8 cellular contexts compared by ENCODE assay signal in genomic region chr12:47905313-47905730, GRCh38. TPM values are rescaled to one million over a fixed set of nuclear protein-coding genes. Genes with fewer than 3 reads are reported as not detected.
A peak's percentile ranks its signal among the peaks of the same experiment; 100 is the strongest.
DNase-seq lines count a peak whose midpoint lies in the region; ATAC-seq and TF ChIP-seq lines count a peak whose summit lies in the region.

No MANE protein-coding gene starts in this region.

- peak overlapping the region; percentile 55 for H3K27ac Mint-ChIP-seq in CD4-positive, alpha-beta T cell
- H3K27ac Mint-ChIP-seq in activated T-helper 17 cell treated with anti-CD3 and anti-CD28 coated beads, Interleukin-2, amount 50 U/mL, for 72 hours = peak overlapping the region; percentile 98

- no peak for TF ChIP-seq POLR2A in sigmoid colon (IDR thresholded peaks at IDR 0.05)

- WGBS in sigmoid colon, 2 donors = 1 to 3% methylated on average over 34 of the region's 34 CpGs

- H3K36me3 ChIP-seq in right atrium auricular region = no peaks in the 10 kb centered on the region
- H3K36me3 ChIP-seq in sigmoid colon = no peaks in the 10 kb centered on the region

- DNase-seq in CD4-positive, alpha-beta T cell = peak in 3 of 10 experiments; percentile 14 to 50 (median 16)
- DNase-seq in HPDE6-E6E7 (ENCODE audit: extremely low spot score) = peak; percentile 76
- no peak for DNase-seq in right atrium auricular region (ENCODE audit: low spot score)
- DNase-seq in sigmoid colon = peak; percentile 69
- DNase-seq in effector CD4-positive, alpha-beta T cell = no peak
- no peak for DNase-seq in stimulated activated CD4-positive, alpha-beta T cell treated with anti-CD3 and anti-CD28 coated beads, Interleukin-2, amount 100 ng/mL, for 48 hours

- no peak overlapping the region for H3K27ac ChIP-seq in CD4-positive, alpha-beta T cell (ENCODE audit: low read depth, low read length)
- peak overlapping the region; percentile 26 to 41 for H3K27ac ChIP-seq in right atrium auricular region
- H3K27ac ChIP-seq in sigmoid colon = peak overlapping the region in 1 of 4 donors; percentile 63

- H3K27me3 ChIP-seq in CD4-positive, alpha-beta T cell (ENCODE audit: control insufficient read depth, insufficient read depth, low read length) = no peaks in the 10 kb centered on the region
- H3K27me3 ChIP-seq in right atrium auricular region (no peaks in the 10 kb centered on the region), sigmoid colon (no peaks in the 10 kb centered on the region)

- intact Hi-C loops in CD4-positive, alpha-beta T cell (cut with DNase I, micrococcal nuclease) = loop anchor here (2.0 to 10.0 kb wide), 3 partner anchors 43 to 91 kb away; partner anchors contain the start of genes TMEM106C (in 2 of the 2) and HDAC7 (in 1 of the 2)
- intact Hi-C loops in sigmoid colon (cut with DNase I) = no loop called here

- H3K4me1 ChIP-seq in right atrium auricular region (peaks cover 0 to 24% of the 10 kb centered on the region in 2 donors), sigmoid colon (peaks cover 0 to 30% (median 28%) of the 10 kb centered on the region in 4 donors)

- H3K36me3 Mint-ChIP-seq in CD4-positive, alpha-beta T cell (ENCODE audit: low read depth) = no peaks in the 10 kb centered on the region
- peaks cover 43% of the 10 kb centered on the region for H3K36me3 Mint-ChIP-seq in activated T-helper 17 cell treated with anti-CD3 and anti-CD28 coated beads, Interleukin-2, amount 50 U/mL, for 72 hours (ENCODE audit: low read depth)

- H3K9me3 ChIP-seq in CD4-positive, alpha-beta T cell (ENCODE audit: control insufficient read depth, low read length) = no peaks in the 10 kb centered on the region
- H3K9me3 ChIP-seq in right atrium auricular region (no peaks in the 10 kb centered on the region), sigmoid colon (no peaks in the 10 kb centered on the region)

- H3K4me1 Mint-ChIP-seq in CD4-positive, alpha-beta T cell (ENCODE audit: low read depth) = peaks cover 54% of the 10 kb centered on the region
- H3K4me1 Mint-ChIP-seq in activated T-helper 17 cell treated with anti-CD3 and anti-CD28 coated beads, Interleukin-2, amount 50 U/mL, for 72 hours = peaks cover 25% of the 10 kb centered on the region

- CTCF ChIA-PET in CD4-positive, alpha-beta T cell (lab: Charles Lee) = interaction anchor here (0.7 to 1.9 kb wide), 10 partner anchors 17 to 263 kb away, joined by 3 to 6 read pairs (median 3); partner anchors contain the start of gene TMEM106C

- peak overlapping the region; percentile 95 for H3K4me3 Mint-ChIP-seq in CD4-positive, alpha-beta T cell
- H3K4me3 Mint-ChIP-seq in activated T-helper 17 cell treated with anti-CD3 and anti-CD28 coated beads, Interleukin-2, amount 50 U/mL, for 72 hours = peak overlapping the region; percentile 99

- H3K4me3 ChIP-seq in right atrium auricular region (peak overlapping the region; percentile 46 to 64), sigmoid colon (peak overlapping the region; percentile 19 to 58 (median 49))

- ATAC-seq in CD4-positive, alpha-beta T cell (ENCODE audit: poor library complexity) = no peak
- peak; percentile 24 for ATAC-seq in GM19372 (IDR thresholded peaks at IDR 0.05; ENCODE audit: low read depth, unreplicated experiment)
- peak; percentile 28 for ATAC-seq in activated T-helper 17 cell treated with anti-CD3 and anti-CD28 coated beads, Interleukin-2, amount 50 U/mL, for 72 hours (replicated peaks)

- H3K9me3 Mint-ChIP-seq in CD4-positive, alpha-beta T cell = no peaks in the 10 kb centered on the region
- no peaks in the 10 kb centered on the region for H3K9me3 Mint-ChIP-seq in activated T-helper 17 cell treated with anti-CD3 and anti-CD28 coated beads, Interleukin-2, amount 50 U/mL, for 72 hours

- POLR2A ChIA-PET in CD4-positive, alpha-beta T cell (lab: Charles Lee) = interaction anchor here (0.8 to 1.9 kb wide), 12 partner anchors 11 to 294 kb away, joined by 3 to 15 read pairs (median 5); partner anchors contain the start of genes RPAP3 and TMEM106C

- no peak for TF ChIP-seq EP300 in sigmoid colon (IDR thresholded peaks at IDR 0.05)

- peak; percentile 26 for TF ChIP-seq CTCF in CD4-positive, alpha-beta T cell (IDR thresholded peaks at IDR 0.05)
- peak in 1 of 2 donors; percentile 66 for TF ChIP-seq CTCF in right atrium auricular region (IDR thresholded peaks at IDR 0.05)
- TF ChIP-seq CTCF in sigmoid colon (IDR thresholded peaks at IDR 0.05) = peak; percentile 15 to 27 (median 20)

- H3K27me3 Mint-ChIP-seq in CD4-positive, alpha-beta T cell = no peaks in the 10 kb centered on the region
- peaks cover 3% of the 10 kb centered on the region for H3K27me3 Mint-ChIP-seq in activated T-helper 17 cell treated with anti-CD3 and anti-CD28 coated beads, Interleukin-2, amount 50 U/mL, for 72 hours

RNA-seq across cellular contexts. Expression of gene VDR, which starts 0.5 kb away (rescaled TPM):
- total RNA-seq in CD4-positive, alpha-beta T cell = 1 to 10 TPM in 1 of 2 experiments, under 1 TPM in 1; 0.93 to 1.6 TPM
- 100 to 1,000 TPM in 1 of 2 donors, 10 to 100 TPM in 1; 70.9 to 182 TPM for total RNA-seq in activated T-helper 17 cell treated with anti-CD3 and anti-CD28 coated beads, Interleukin-2, amount 50 U/mL, for 72 hours
- total RNA-seq in right atrium auricular region = 1 to 10 TPM in 1 of 2 donors, under 1 TPM in 1; 0.59 to 2.2 TPM
- total RNA-seq in sigmoid colon = 1 to 10 TPM in 3 of 4 donors, under 1 TPM in 1; 0.71 to 2.5 (median 1.5) TPM
- polyA plus RNA-seq in sigmoid colon = 10 to 100 TPM; 36.0 to 69.1 (median 60.5) TPM

RNA-seq across cellular contexts. Expression of gene TMEM106C, which starts 58.1 kb away (rescaled TPM):
- 10 to 100 TPM; 17.4 to 20.3 TPM for total RNA-seq in CD4-positive, alpha-beta T cell
- total RNA-seq in activated T-helper 17 cell treated with anti-CD3 and anti-CD28 coated beads, Interleukin-2, amount 50 U/mL, for 72 hours = 100 to 1,000 TPM; 184 to 207 TPM
- total RNA-seq in right atrium auricular region (100 to 1,000 TPM in 1 of 2 donors, 10 to 100 TPM in 1; 54.7 to 107 TPM), sigmoid colon (100 to 1,000 TPM in 2 of 4 donors, 10 to 100 TPM in 2; 46.2 to 122 (median 92.2) TPM)
- 100 to 1,000 TPM; 145 to 199 (median 169) TPM for polyA plus RNA-seq in sigmoid colon

Comparison
In these comparisons a context has a peak if more than half of its experiments do, and no peak if none do; other contexts are left out.
1. DNase-seq: peak in HPDE6-E6E7 (single experiment) and sigmoid colon (single experiment); none in right atrium auricular region (single experiment), effector CD4-positive, alpha-beta T cell (single experiment) and stimulated activated CD4-positive, alpha-beta T cell treated with anti-CD3 and anti-CD28 coated beads, Interleukin-2, amount 100 ng/mL, for 48 hours (0 of 2).
2. RNA of gene VDR, which starts 0.5 kb away (total RNA-seq): 70.9 to 182 TPM in activated T-helper 17 cell treated with anti-CD3 and anti-CD28 coated beads, Interleukin-2, amount 50 U/mL, for 72 hours; 0.59 to 2.2 TPM in right atrium auricular region, 0.71 to 2.5 TPM in sigmoid colon and 0.93 to 1.6 TPM in CD4-positive, alpha-beta T cell; every median in the first group is over 10 times any median in the second.